In the genomic region with DNA sequence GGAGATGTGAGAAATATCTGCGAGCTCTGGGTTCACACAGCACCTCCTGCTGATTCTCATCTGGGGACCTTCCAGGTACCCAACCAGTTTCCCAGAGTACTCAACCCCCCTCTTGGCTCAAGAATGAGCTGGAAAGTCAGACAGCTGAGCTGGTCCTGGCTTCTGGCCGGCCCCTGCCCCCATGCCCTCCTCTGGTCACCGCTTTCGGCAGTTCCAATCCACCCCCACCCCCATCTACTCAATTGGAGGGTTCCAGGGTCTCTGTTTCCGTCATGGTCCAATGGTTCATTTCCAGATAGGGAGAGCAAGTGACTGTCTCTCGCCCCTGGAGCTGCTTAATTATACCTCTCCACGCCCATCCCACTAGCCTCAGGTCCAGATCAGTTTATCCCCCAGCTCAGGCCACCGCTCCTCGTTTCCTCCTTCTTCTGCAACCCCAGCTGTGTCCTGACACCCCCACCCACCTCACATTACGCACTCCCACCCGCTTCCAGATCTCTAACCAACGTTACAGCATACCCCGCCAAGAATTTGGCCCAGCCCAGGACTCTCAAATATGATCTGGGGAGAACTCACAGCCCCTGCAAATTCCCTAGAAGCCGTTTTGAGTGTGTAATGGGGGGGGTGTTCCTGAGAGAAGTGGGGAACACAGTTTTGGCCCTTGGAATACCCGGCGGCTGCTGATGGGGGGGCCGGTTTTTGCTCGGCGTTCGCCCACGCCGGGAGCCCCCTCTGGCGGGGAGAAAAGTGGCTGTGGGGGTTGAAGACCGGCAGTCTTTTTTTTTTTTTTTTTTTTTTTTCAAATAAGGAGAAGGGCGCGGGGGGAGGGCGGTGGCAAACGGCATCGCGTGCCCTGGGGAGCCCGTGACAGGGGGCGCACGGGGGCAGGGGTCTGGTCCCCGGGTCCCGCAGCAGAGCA, we compare ENCODE assay signal across 8 cellular contexts.
DNase-seq lines count a peak whose midpoint lies in the region; ATAC-seq lines count a peak whose summit lies in the region.

No MANE protein-coding gene starts in this region.

- no peak overlapping the region for H3K27ac ChIP-seq in effector memory CD4-positive, alpha-beta T cell (ENCODE audit: insufficient read depth, low read length, poor library complexity, severe bottlenecking)

- ATAC-seq in stimulated activated naive CD8-positive, alpha-beta T cell treated with anti-CD3 and anti-CD28 coated beads, Interleukin-15, amount 100 ng/mL, for 72 hours, result no peak
- no peak for ATAC-seq in HG03135 (IDR thresholded peaks at IDR 0.05; ENCODE audit: unreplicated experiment)

- H3K36me3 ChIP-seq in NT2/D1 (ENCODE audit: insufficient read depth, insufficient read length, low read length), result no peaks in the 10 kb centered on the region
- H3K36me3 ChIP-seq in effector memory CD4-positive, alpha-beta T cell (ENCODE audit: control insufficient read depth, insufficient read depth, low read length), result no peaks in the 10 kb centered on the region

- H3K4me1 Mint-ChIP-seq in activated naive CD4-positive, alpha-beta T cell treated with anti-CD3 and anti-CD28 coated beads, Interleukin-2, amount 10 ng/mL, durations not matched to agents 7 days and 5 days, result peaks cover 74% of the 10 kb centered on the region
- H3K4me1 Mint-ChIP-seq in stimulated activated naive CD8-positive, alpha-beta T cell treated with anti-CD3 and anti-CD28 coated beads, Interleukin-15, amount 100 ng/mL, for 72 hours, result peaks cover 82% of the 10 kb centered on the region

- H3K9me3 ChIP-seq in NT2/D1 (ENCODE audit: insufficient read depth, low read length), result no peaks in the 10 kb centered on the region
- H3K9me3 ChIP-seq in effector memory CD4-positive, alpha-beta T cell (ENCODE audit: control insufficient read depth, low read length), result no peaks in the 10 kb centered on the region

- peak overlapping the region; percentile 65 for H3K4me3 Mint-ChIP-seq in activated naive CD4-positive, alpha-beta T cell treated with anti-CD3 and anti-CD28 coated beads, Interleukin-2, amount 10 ng/mL, durations not matched to agents 7 days and 5 days
- H3K4me3 Mint-ChIP-seq in stimulated activated naive CD8-positive, alpha-beta T cell treated with anti-CD3 and anti-CD28 coated beads, Interleukin-15, amount 100 ng/mL, for 72 hours, result peak overlapping the region; percentile 73 to 86

- CTCF ChIA-PET in activated naive CD4-positive, alpha-beta T cell treated with anti-CD3 and anti-CD28 coated beads, Interleukin-2, amount 10 ng/mL, durations not matched to agents 7 days and 5 days (lab: Charles Lee), result interaction anchor here (0.8 to 16.2 kb wide), 11 partner anchors 10 to 159 kb away, joined by 3 to 382 read pairs (median 6); partner anchors contain the start of genes CDC37 and S1PR5

- H3K4me1 ChIP-seq in NT2/D1 (ENCODE audit: insufficient read depth, insufficient read length), result peaks cover 26% of the 10 kb centered on the region
- H3K4me1 ChIP-seq in effector memory CD4-positive, alpha-beta T cell (ENCODE audit: control insufficient read depth, insufficient read depth, low read length, poor library complexity, severe bottlenecking), result peaks cover 44% of the 10 kb centered on the region

- H3K4me3 ChIP-seq in NT2/D1 (ENCODE audit: insufficient read length, low read depth), result peak overlapping the region; percentile 27
- peak overlapping the region; percentile 14 for H3K4me3 ChIP-seq in effector memory CD4-positive, alpha-beta T cell (ENCODE audit: insufficient read depth, low read depth, low read length, poor library complexity, severe bottlenecking)

- H3K9ac ChIP-seq in NT2/D1 (ENCODE audit: insufficient read length, low read depth), result peak overlapping the region; percentile 75

- H3K9me3 Mint-ChIP-seq in activated naive CD4-positive, alpha-beta T cell treated with anti-CD3 and anti-CD28 coated beads, Interleukin-2, amount 10 ng/mL, durations not matched to agents 7 days and 5 days, result no peaks in the 10 kb centered on the region
- no peaks in the 10 kb centered on the region for H3K9me3 Mint-ChIP-seq in stimulated activated naive CD8-positive, alpha-beta T cell treated with anti-CD3 and anti-CD28 coated beads, Interleukin-15, amount 100 ng/mL, for 72 hours

- peaks cover 75% of the 10 kb centered on the region for H3K27me3 Mint-ChIP-seq in activated naive CD4-positive, alpha-beta T cell treated with anti-CD3 and anti-CD28 coated beads, Interleukin-2, amount 10 ng/mL, durations not matched to agents 7 days and 5 days
- peaks cover 43% of the 10 kb centered on the region for H3K27me3 Mint-ChIP-seq in stimulated activated naive CD8-positive, alpha-beta T cell treated with anti-CD3 and anti-CD28 coated beads, Interleukin-15, amount 100 ng/mL, for 72 hours

- peaks cover 11% of the 10 kb centered on the region for H3K36me3 Mint-ChIP-seq in activated naive CD4-positive, alpha-beta T cell treated with anti-CD3 and anti-CD28 coated beads, Interleukin-2, amount 10 ng/mL, durations not matched to agents 7 days and 5 days

- DNase-seq in activated naive CD4-positive, alpha-beta T cell treated with anti-CD3 and anti-CD28 coated beads, Interleukin-2, amount 10 ng/mL, durations not matched to agents 7 days and 5 days, result peak; percentile 57
- no peak for DNase-seq in activated naive CD4-positive, alpha-beta T cell treated with Interleukin-2 at 50 U/mL for 16 hours
- DNase-seq in NT2/D1 (ENCODE audit: low read depth, low spot score), result no peak
- DNase-seq in effector memory CD4-positive, alpha-beta T cell, result no peak
- no peak for DNase-seq in stimulated activated naive CD8-positive, alpha-beta T cell treated with anti-CD3 and anti-CD28 coated beads, Interleukin-15, amount 100 ng/mL, for 72 hours
- DNase-seq in UCSD-AML1 (lab: John Stamatoyannopoulos, UW; ENCODE audit: unreplicated experiment), result no peak
- no peak for DNase-seq in DMS153 (lab: John Stamatoyannopoulos, UW)

- H3K27me3 ChIP-seq in NT2/D1 (ENCODE audit: insufficient read depth, insufficient read length), result peaks cover 21% of the 10 kb centered on the region
- peaks cover 50% of the 10 kb centered on the region for H3K27me3 ChIP-seq in effector memory CD4-positive, alpha-beta T cell (replicated peaks; ENCODE audit: control insufficient read depth, insufficient read depth, low read length, poor library complexity, severe bottlenecking)

- H3K27ac Mint-ChIP-seq in activated naive CD4-positive, alpha-beta T cell treated with anti-CD3 and anti-CD28 coated beads, Interleukin-2, amount 10 ng/mL, durations not matched to agents 7 days and 5 days, result peak overlapping the region; percentile 66
- peak overlapping the region in 1 of 2 donors; percentile 81 for H3K27ac Mint-ChIP-seq in stimulated activated naive CD8-positive, alpha-beta T cell treated with anti-CD3 and anti-CD28 coated beads, Interleukin-15, amount 100 ng/mL, for 72 hours
